Comparison of ENCODE assay signal across 22 cellular contexts in genomic region chr6:161300823-161301222, GRCh38. TPM values are rescaled to one million over a fixed set of nuclear protein-coding genes. Genes with fewer than 3 reads are reported as not detected.
DNase-seq lines count a peak whose midpoint lies in the region; ATAC-seq, FAIRE-seq and TF ChIP-seq lines count a peak whose summit lies in the region.
"Had no signal": no experiment of that assay in that cellular context is flagged by ENCODE, and none has a peak within 500 bp of the region (broad histone marks: within the 10 kb centered on the region; RNA-seq: fewer than 3 reads in every experiment).

No MANE protein-coding gene starts in this region.

- POLR2A ChIA-PET in H1 (lab: Charles Lee; ENCODE audit: partially characterized antibody), result interaction anchor here (1.0 to 2.7 kb wide), 2 partner anchors 27 to 29 kb away, joined by 5 to 11 read pairs; partner anchors contain the start of gene AGPAT4

- H3K14ac ChIP-seq in H1 (ENCODE audit: insufficient read length), result no peak overlapping the region

- H4K5ac ChIP-seq in H1 (ENCODE audit: insufficient read length, low read depth, low read length), result no peak overlapping the region

- H3K27me3 ChIP-seq in heart left ventricle, result no peaks in the 10 kb centered on the region
- no peaks in the 10 kb centered on the region for H3K27me3 ChIP-seq in H1 (replicated peaks in 1 of 4; ENCODE audit: control insufficient read depth in 3 of 4, extremely low read depth in 1 of 4, insufficient read depth in 3 of 4, low read length in 3 of 4)
- no peaks in the 10 kb centered on the region for H3K27me3 ChIP-seq in smooth muscle cell (ENCODE audit: low read depth)
- H3K27me3 ChIP-seq: BE2C had no signal

- H3K27ac Mint-ChIP-seq in activated naive CD4-positive, alpha-beta T cell treated with anti-CD3 and anti-CD28 coated beads, Interleukin-2, amount 50 U/mL, for 72 hours, result no peak overlapping the region
- H3K27ac Mint-ChIP-seq: CD4-positive, CD25-positive, alpha-beta regulatory T cell; GM23338 had no signal

- H3K4me3 ChIP-seq in heart left ventricle (no peak overlapping the region), H1 (ENCODE audit: extremely low read depth in 1 of 4, insufficient read depth in 2 of 4, low read depth in 3 of 4, low read length in 4 of 4) (no peak overlapping the region), fibroblast of villous mesenchyme (ENCODE audit: low read depth, low read length) (no peak overlapping the region), smooth muscle cell (no peak overlapping the region)
- H3K4me3 ChIP-seq: GM23338 had no signal

- no peak overlapping the region for H2BK5ac ChIP-seq in H1 (ENCODE audit: low read depth, low read length)

- H3K9me3 ChIP-seq in heart left ventricle (no peaks in the 10 kb centered on the region), H1 (ENCODE audit: insufficient read depth in 2 of 2, low read depth in 1 of 2, low read length in 1 of 2) (peaks cover 9 to 12% of the 10 kb centered on the region in 2 experiments; a peak in 3 of 4 replicates), smooth muscle cell (replicated peaks; ENCODE audit: low read depth) (peaks cover 3% of the 10 kb centered on the region)
- H3K9me3 ChIP-seq: BE2C had no signal

- H3K4me2 ChIP-seq in H1 (ENCODE audit: insufficient read depth in 1 of 2, low read depth in 2 of 2, low read length in 2 of 2) (no peak overlapping the region), smooth muscle cell (no peak overlapping the region)
- H3K4me2 ChIP-seq: GM23338, KMS-11 had no signal

- H2BK20ac ChIP-seq in H1 (ENCODE audit: low read length), result no peak overlapping the region

- no peak overlapping the region for H3K9ac ChIP-seq in H1 (replicated peaks in 1 of 4; ENCODE audit: extremely low read depth in 1 of 4, low read depth in 3 of 4, low read length in 3 of 4)
- no peak overlapping the region for H3K9ac ChIP-seq in smooth muscle cell (ENCODE audit: low read depth)
- H3K9ac ChIP-seq: KMS-11 had no signal

- peaks cover 8% of the 10 kb centered on the region for H3F3A ChIP-seq in smooth muscle cell (ENCODE audit: low read depth)

- TF ChIP-seq EP300 in H1 (IDR thresholded peaks at IDR 0.05; ENCODE audit: borderline replicate concordance in 1 of 2, low read depth in 2 of 2, low read length in 2 of 2), result no peak

- H2BK120ac ChIP-seq in H1 (replicated peaks; ENCODE audit: low read depth, low read length), result no peak overlapping the region

- H2AK5ac ChIP-seq in H1 (ENCODE audit: low read depth, low read length), result no peak overlapping the region

- TF ChIP-seq CTCF in heart left ventricle (IDR thresholded peaks at IDR 0.05) (no peak), H1 (IDR thresholded peaks at IDR 0.05; ENCODE audit: control extremely low read depth in 1 of 3, insufficient read depth in 1 of 3, low read depth in 1 of 3, low read length in 3 of 3) (no peak), fibroblast of villous mesenchyme (IDR thresholded peaks at IDR 0.05; ENCODE audit: insufficient read depth, low read depth, low read length) (no peak), smooth muscle cell (IDR thresholded peaks at IDR 0.05; ENCODE audit: borderline replicate concordance, insufficient read depth, poor library complexity, severe bottlenecking) (no peak), GM10266 (IDR thresholded peaks at IDR 0.05; ENCODE audit: control insufficient read depth, insufficient read depth, low read depth, missing control alignments) (no peak)

- H3K4ac ChIP-seq in H1 (replicated peaks; ENCODE audit: insufficient read length, low read depth, low read length), result no peak overlapping the region

- H4K20me1 ChIP-seq in H1 (replicated peaks in 1 of 2; ENCODE audit: control insufficient read depth in 1 of 2, insufficient read depth in 2 of 2, low read length in 2 of 2), result no peaks in the 10 kb centered on the region
- no peaks in the 10 kb centered on the region for H4K20me1 ChIP-seq in smooth muscle cell (ENCODE audit: low read depth)

- CTCF ChIA-PET in H1 (lab: Charles Lee; ENCODE audit: partially characterized antibody), result no interaction called here

- TF ChIP-seq POLR2A in heart left ventricle (IDR thresholded peaks at IDR 0.05) (no peak), H1 (IDR thresholded peaks at IDR 0.05; ENCODE audit: control extremely low read depth in 1 of 2, low read depth in 2 of 2, low read length in 2 of 2) (no peak)

- H3K18ac ChIP-seq in H1 (ENCODE audit: extremely low read depth, low read length), result no peak overlapping the region

- no peak overlapping the region for H3K56ac ChIP-seq in H1 (replicated peaks; ENCODE audit: insufficient read length, low read depth, low read length)

- no peaks in the 10 kb centered on the region for H3K9me3 Mint-ChIP-seq in activated naive CD4-positive, alpha-beta T cell treated with anti-CD3 and anti-CD28 coated beads, Interleukin-2, amount 50 U/mL, for 72 hours

- H3K79me2 ChIP-seq in H1 (ENCODE audit: control insufficient read depth in 1 of 2, insufficient read depth in 2 of 2, low read length in 2 of 2), result no peaks in the 10 kb centered on the region
- H3K79me2 ChIP-seq in smooth muscle cell (ENCODE audit: low read depth), result no peaks in the 10 kb centered on the region

- DNase-seq in left ventricle myocardium superior (no peak), heart left ventricle (no peak), H1 (ENCODE audit: low read depth in 1 of 2, low spot score in 2 of 2) (no peak), fibroblast of villous mesenchyme (ENCODE audit: low read depth) (peak; percentile 30), smooth muscle cell (lab: John Stamatoyannopoulos, UW; ENCODE audit: unreplicated experiment) (no peak), SW480 (ENCODE audit: low spot score) (no peak), GM10266 (ENCODE audit: extremely low spot score) (no peak)
- no peak for DNase-seq in activated naive CD4-positive, alpha-beta T cell treated with anti-CD3 and anti-CD28 coated beads, Interleukin-2, amount 50 U/mL, for 72 hours (ENCODE audit: low spot score in 2 of 2)
- DNase-seq: BE2C; CD4-positive, CD25-positive, alpha-beta regulatory T cell; COR-L47; MV-4-11; NCI-H1417; NCI-H187; NCI-H2107; NCI-H510A; NCI-H748 treated with DMSO at 0.1 percent for 48 hours; PC-3 had no signal

- H4K8ac ChIP-seq in H1 (ENCODE audit: extremely low read depth, insufficient read depth, low read length), result no peak overlapping the region

- intact Hi-C loops in left ventricle myocardium superior (cut with micrococcal nuclease), result no loop called here
- intact Hi-C loops in heart left ventricle (cut with DNase I), result no loop called here

- no peaks in the 10 kb centered on the region for H3K79me1 ChIP-seq in H1 (ENCODE audit: low read depth, low read length)

- H3K27ac ChIP-seq in heart left ventricle, result no peak overlapping the region
- no peak overlapping the region for H3K27ac ChIP-seq in H1 (ENCODE audit: low read depth, low read length)
- peak overlapping the region; percentile 71 for H3K27ac ChIP-seq in smooth muscle cell (ENCODE audit: low read depth)
- H3K27ac ChIP-seq: KMS-11 had no signal

- no peak overlapping the region for H2BK12ac ChIP-seq in H1 (ENCODE audit: low read depth, low read length)

- peaks cover 0 to 6% (median 0%) of the 10 kb centered on the region in 12 donors for H3K4me1 ChIP-seq in heart left ventricle
- peaks cover 0 to 2% (median 0%) of the 10 kb centered on the region in 4 experiments; a peak in 2 of 7 replicates for H3K4me1 ChIP-seq in H1 (replicated peaks in 1 of 4; ENCODE audit: control insufficient read depth in 3 of 4, insufficient read depth in 4 of 4, low read length in 3 of 4)
- no peaks in the 10 kb centered on the region for H3K4me1 ChIP-seq in smooth muscle cell (ENCODE audit: low read depth)

- H3K23ac ChIP-seq in H1 (ENCODE audit: insufficient read length), result no peak overlapping the region

- no peak for TF ChIP-seq RAD21 in H1 (IDR thresholded peaks at IDR 0.05 in 1 of 2, conservative IDR thresholded peaks at IDR 0.05 in 1 of 2; ENCODE audit: low read depth in 2 of 2, low read length in 2 of 2)

- no peaks in the 10 kb centered on the region for H3K23me2 ChIP-seq in H1 (ENCODE audit: low read depth, low read length)

- no peak for FAIRE-seq in H1 (lab: Jason Lieb, UNC)
- FAIRE-seq: G401.6 had no signal

- H3K36me3 ChIP-seq in heart left ventricle (no peaks in the 10 kb centered on the region), H1 (ENCODE audit: control insufficient read depth in 2 of 4, insufficient read depth in 4 of 4, low read length in 3 of 4) (no peaks in the 10 kb centered on the region; a peak in 1 of 8 replicates), smooth muscle cell (ENCODE audit: low read depth) (no peaks in the 10 kb centered on the region)
- H3K36me3 ChIP-seq: BE2C had no signal

- no peak overlapping the region for H4K91ac ChIP-seq in H1 (replicated peaks; ENCODE audit: insufficient read length, low read length)

- H3K36me3 Mint-ChIP-seq in activated naive CD4-positive, alpha-beta T cell treated with anti-CD3 and anti-CD28 coated beads, Interleukin-2, amount 50 U/mL, for 72 hours, result no peaks in the 10 kb centered on the region
- H3K36me3 Mint-ChIP-seq: CD4-positive, CD25-positive, alpha-beta regulatory T cell had no signal

- H2AFZ ChIP-seq in H1 (ENCODE audit: low read length) (no peak overlapping the region), smooth muscle cell (ENCODE audit: low read depth) (no peak overlapping the region)
- H2AFZ ChIP-seq: GM23338 had no signal

- no peak overlapping the region for H2BK15ac ChIP-seq in H1 (ENCODE audit: low read length)

- ATAC-seq in left ventricle myocardium superior, result peak; percentile 32
- no peak for ATAC-seq in heart left ventricle
- no peak for ATAC-seq in activated naive CD4-positive, alpha-beta T cell treated with anti-CD3 and anti-CD28 coated beads, Interleukin-2, amount 50 U/mL, for 72 hours
- ATAC-seq: GM23338, HCT116, PC-3 had no signal

TF ChIP-seq in H1, 55 proteins besides CTCF, POLR2A, EP300 and RAD21 (continues in another document):
- no peak for TF ChIP-seq RBBP5 (IDR thresholded peaks at IDR 0.05; ENCODE audit: borderline replicate concordance, low read depth, low read length)
- no peak for TF ChIP-seq BRCA1 (IDR thresholded peaks at IDR 0.05; ENCODE audit: low read depth, low read length)

RNA-seq across cellular contexts. Expression of gene AGPAT4, which starts 27.0 kb away (rescaled TPM):
- 1.7 TPM for total RNA-seq in left ventricle myocardium superior
- total RNA-seq in heart left ventricle, result 1 to 10 TPM in 8 of 9 donors, under 1 TPM in 1; 0.83 to 5.0 (median 1.9) TPM
- polyA plus RNA-seq in heart left ventricle, result 1 to 10 TPM; 1.3 to 1.5 TPM
- total RNA-seq in H1 (2021; fragmentation: NEBNext Ultra II Directional; extraction: Animal tissue kit (Norgen Biotek cat#: 25700)), result 21.9 and 23.8 TPM in 2 replicates
- polyA plus RNA-seq in H1 (2011; rRNA removed), result 13.5 and 14.5 TPM in 2 replicates
- polyA plus RNA-seq in H1 (2011; cell fraction: cytosol; rRNA removed), result 13.8 TPM
- 33.2 TPM for polyA plus RNA-seq in H1 (2011; cell fraction: nucleus; rRNA removed)
- 13.9 to 17.0 TPM (median 16.0 TPM) in 4 replicates for polyA plus RNA-seq in H1 (2012, experiment 1 of 2)
- polyA plus RNA-seq in H1 (2012, experiment 2 of 2), result 5.7 TPM
- polyA plus RNA-seq in H1 (2013, experiment 1 of 2), result 21.6 TPM
- polyA plus RNA-seq in H1 (2013, experiment 2 of 2), result 23.7 TPM
- polyA minus RNA-seq in H1 (2011; rRNA and poly(A)+ RNA removed), result 43.6 and 69.0 TPM in 2 replicates
- polyA minus RNA-seq in H1 (2011; cell fraction: cytosol; rRNA and poly(A)+ RNA removed), result 16.7 TPM
- polyA minus RNA-seq in H1 (2011; cell fraction: nucleus; rRNA and poly(A)+ RNA removed), result 61.8 TPM
- 11.2 and 12.9 TPM in 2 replicates for total RNA-seq in fibroblast of villous mesenchyme
- 49.3 and 51.8 TPM in 2 replicates for total RNA-seq in smooth muscle cell
- polyA plus RNA-seq in smooth muscle cell, result 41.5 and 51.4 TPM in 2 replicates
- 1 to 10 TPM; 7.3 to 8.9 TPM for total RNA-seq in activated naive CD4-positive, alpha-beta T cell treated with anti-CD3 and anti-CD28 coated beads, Interleukin-2, amount 50 U/mL, for 72 hours
